In the genomic region with DNA sequence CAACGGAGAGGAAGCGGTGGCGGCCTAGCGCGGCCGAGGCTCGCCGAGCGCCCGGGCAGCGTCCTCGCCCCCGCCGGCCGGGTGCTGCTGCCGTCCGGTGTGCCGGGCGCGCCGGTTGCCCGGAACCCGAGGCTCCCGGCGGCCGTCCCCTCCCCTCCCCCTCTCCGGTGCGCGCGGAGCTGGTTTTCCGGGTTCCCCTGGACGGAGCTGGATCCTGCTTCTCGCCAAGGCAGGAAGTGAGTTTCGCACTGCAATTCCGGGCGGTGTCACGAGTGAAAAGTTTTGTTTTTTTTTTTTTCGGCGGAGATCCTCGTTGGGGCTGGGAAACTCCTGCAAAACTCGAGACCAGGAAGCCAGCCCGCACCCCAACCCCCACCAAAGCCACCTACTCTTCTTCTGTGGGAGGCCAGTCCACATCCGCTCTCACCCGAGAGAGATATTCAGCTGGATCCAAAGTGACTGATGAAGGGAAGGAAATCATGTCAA, we compare ENCODE assay signal across 1 cellular context.
TF ChIP-seq lines count a peak whose summit lies in the region.

A gene with protein sequence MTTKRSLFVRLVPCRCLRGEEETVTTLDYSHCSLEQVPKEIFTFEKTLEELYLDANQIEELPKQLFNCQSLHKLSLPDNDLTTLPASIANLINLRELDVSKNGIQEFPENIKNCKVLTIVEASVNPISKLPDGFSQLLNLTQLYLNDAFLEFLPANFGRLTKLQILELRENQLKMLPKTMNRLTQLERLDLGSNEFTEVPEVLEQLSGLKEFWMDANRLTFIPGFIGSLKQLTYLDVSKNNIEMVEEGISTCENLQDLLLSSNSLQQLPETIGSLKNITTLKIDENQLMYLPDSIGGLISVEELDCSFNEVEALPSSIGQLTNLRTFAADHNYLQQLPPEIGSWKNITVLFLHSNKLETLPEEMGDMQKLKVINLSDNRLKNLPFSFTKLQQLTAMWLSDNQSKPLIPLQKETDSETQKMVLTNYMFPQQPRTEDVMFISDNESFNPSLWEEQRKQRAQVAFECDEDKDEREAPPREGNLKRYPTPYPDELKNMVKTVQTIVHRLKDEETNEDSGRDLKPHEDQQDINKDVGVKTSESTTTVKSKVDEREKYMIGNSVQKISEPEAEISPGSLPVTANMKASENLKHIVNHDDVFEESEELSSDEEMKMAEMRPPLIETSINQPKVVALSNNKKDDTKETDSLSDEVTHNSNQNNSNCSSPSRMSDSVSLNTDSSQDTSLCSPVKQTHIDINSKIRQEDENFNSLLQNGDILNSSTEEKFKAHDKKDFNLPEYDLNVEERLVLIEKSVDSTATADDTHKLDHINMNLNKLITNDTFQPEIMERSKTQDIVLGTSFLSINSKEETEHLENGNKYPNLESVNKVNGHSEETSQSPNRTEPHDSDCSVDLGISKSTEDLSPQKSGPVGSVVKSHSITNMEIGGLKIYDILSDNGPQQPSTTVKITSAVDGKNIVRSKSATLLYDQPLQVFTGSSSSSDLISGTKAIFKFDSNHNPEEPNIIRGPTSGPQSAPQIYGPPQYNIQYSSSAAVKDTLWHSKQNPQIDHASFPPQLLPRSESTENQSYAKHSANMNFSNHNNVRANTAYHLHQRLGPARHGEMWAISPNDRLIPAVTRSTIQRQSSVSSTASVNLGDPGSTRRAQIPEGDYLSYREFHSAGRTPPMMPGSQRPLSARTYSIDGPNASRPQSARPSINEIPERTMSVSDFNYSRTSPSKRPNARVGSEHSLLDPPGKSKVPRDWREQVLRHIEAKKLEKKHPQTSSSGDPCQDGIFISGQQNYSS (N-terminal part only) (plus strand): TSS at position 300 of the 486 bp plus-strand sequence. CDS start 66,144 bp downstream, outside the sequence.

TF ChIP-seq in GM12878, 131 proteins besides CTCF, POLR2A, EP300 and RAD21 (continued from another document and continues in another):
- TF ChIP-seq TAF1 (IDR thresholded peaks at IDR 0.05; ENCODE audit: borderline replicate concordance, low read depth, low read length) (peak; percentile 63; the same call in 1 of the 2 replicates), PML (IDR thresholded peaks at IDR 0.05; ENCODE audit: low read length) (peak; percentile 12; the same call in 1 of the 2 replicates), SP1 (IDR thresholded peaks at IDR 0.05; ENCODE audit: low read depth, low read length) (peak; percentile 12), ZNF217 (IDR thresholded peaks at IDR 0.05) (peak; percentile 58; the same call in 1 of the 2 replicates), SREBF1 (IDR thresholded peaks at IDR 0.05; ENCODE audit: low read length) (no peak), POU2F2 (IDR thresholded peaks at IDR 0.05; ENCODE audit: borderline replicate concordance, low read depth, low read length) (no peak; the same call in 2 of the 3 replicates), SKIL (IDR thresholded peaks at IDR 0.05; ENCODE audit: low read depth, poor library complexity, severe bottlenecking) (no peak), USF1 (IDR thresholded peaks at IDR 0.05; ENCODE audit: borderline replicate concordance, extremely low read length, insufficient read depth, low read depth, low read length) (no peak), STAT3 (IDR thresholded peaks at IDR 0.05; ENCODE audit: low read depth, low read length) (no peak), NR2F1 (conservative IDR thresholded peaks at IDR 0.05) (no peak; the same call in 1 of the 2 replicates), SIN3A (IDR thresholded peaks at IDR 0.05; ENCODE audit: low read depth, low read length) (peak; percentile 63; the same call in 1 of the 2 replicates), E2F8 (IDR thresholded peaks at IDR 0.05; ENCODE audit: low read depth, partially characterized antibody) (peak; percentile 64), MLLT1 (IDR thresholded peaks at IDR 0.05) (no peak; the same call in 1 of the 2 replicates), POLR2AphosphoS5 (IDR thresholded peaks at IDR 0.05; ENCODE audit: low read length) (0 out of 2 replicates have a peak, but pooled peaks have one; percentile 63), CHD2 (IDR thresholded peaks at IDR 0.05; ENCODE audit: borderline replicate concordance, low read depth, low read length) (peak; percentile 80; the same call in 1 of the 2 replicates), ZNF384 (IDR thresholded peaks at IDR 0.05; ENCODE audit: borderline replicate concordance, low read depth, low read length) (peak; percentile 46; the same call in 1 of the 2 replicates), IKZF2 (IDR thresholded peaks at IDR 0.05) (peak; percentile 29 to 64), CUX1 (IDR thresholded peaks at IDR 0.05; ENCODE audit: insufficient replicate concordance, low read depth, low read length) (no peak), CHD1 (IDR thresholded peaks at IDR 0.05; ENCODE audit: low read depth, low read length) (0 out of 2 replicates have a peak, but pooled peaks have one; percentile 84), ZNF24 (IDR thresholded peaks at IDR 0.05) (peak; percentile 33; the same call in 1 of the 2 replicates), TCF12 (IDR thresholded peaks at IDR 0.05; ENCODE audit: low read depth, low read length) (peak; percentile 35; the same call in 1 of the 2 replicates), FOXM1 (IDR thresholded peaks at IDR 0.05; ENCODE audit: low read depth, low read length) (no peak), FOS (IDR thresholded peaks at IDR 0.05; ENCODE audit: borderline replicate concordance, extremely low read depth, insufficient read length) (no peak), BHLHE40 (IDR thresholded peaks at IDR 0.05; ENCODE audit: borderline replicate concordance in 1 of 2, low read depth in 2 of 2, low read length in 1 of 2) (0 out of 4 replicates have a peak, but pooled peaks have one; percentile 14 to 23)
- TF ChIP-seq, protein P1, sequence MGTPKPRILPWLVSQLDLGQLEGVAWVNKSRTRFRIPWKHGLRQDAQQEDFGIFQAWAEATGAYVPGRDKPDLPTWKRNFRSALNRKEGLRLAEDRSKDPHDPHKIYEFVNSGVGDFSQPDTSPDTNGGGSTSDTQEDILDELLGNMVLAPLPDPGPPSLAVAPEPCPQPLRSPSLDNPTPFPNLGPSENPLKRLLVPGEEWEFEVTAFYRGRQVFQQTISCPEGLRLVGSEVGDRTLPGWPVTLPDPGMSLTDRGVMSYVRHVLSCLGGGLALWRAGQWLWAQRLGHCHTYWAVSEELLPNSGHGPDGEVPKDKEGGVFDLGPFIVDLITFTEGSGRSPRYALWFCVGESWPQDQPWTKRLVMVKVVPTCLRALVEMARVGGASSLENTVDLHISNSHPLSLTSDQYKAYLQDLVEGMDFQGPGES (IDR thresholded peaks at IDR 0.05): no peak
- TF ChIP-seq, protein P2, sequence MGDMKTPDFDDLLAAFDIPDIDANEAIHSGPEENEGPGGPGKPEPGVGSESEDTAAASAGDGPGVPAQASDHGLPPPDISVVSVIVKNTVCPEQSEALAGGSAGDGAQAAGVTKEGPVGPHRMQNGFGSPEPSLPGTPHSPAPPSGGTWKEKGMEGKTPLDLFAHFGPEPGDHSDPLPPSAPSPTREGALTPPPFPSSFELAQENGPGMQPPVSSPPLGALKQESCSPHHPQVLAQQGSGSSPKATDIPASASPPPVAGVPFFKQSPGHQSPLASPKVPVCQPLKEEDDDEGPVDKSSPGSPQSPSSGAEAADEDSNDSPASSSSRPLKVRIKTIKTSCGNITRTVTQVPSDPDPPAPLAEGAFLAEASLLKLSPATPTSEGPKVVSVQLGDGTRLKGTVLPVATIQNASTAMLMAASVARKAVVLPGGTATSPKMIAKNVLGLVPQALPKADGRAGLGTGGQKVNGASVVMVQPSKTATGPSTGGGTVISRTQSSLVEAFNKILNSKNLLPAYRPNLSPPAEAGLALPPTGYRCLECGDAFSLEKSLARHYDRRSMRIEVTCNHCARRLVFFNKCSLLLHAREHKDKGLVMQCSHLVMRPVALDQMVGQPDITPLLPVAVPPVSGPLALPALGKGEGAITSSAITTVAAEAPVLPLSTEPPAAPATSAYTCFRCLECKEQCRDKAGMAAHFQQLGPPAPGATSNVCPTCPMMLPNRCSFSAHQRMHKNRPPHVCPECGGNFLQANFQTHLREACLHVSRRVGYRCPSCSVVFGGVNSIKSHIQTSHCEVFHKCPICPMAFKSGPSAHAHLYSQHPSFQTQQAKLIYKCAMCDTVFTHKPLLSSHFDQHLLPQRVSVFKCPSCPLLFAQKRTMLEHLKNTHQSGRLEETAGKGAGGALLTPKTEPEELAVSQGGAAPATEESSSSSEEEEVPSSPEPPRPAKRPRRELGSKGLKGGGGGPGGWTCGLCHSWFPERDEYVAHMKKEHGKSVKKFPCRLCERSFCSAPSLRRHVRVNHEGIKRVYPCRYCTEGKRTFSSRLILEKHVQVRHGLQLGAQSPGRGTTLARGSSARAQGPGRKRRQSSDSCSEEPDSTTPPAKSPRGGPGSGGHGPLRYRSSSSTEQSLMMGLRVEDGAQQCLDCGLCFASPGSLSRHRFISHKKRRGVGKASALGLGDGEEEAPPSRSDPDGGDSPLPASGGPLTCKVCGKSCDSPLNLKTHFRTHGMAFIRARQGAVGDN (IDR thresholded peaks at IDR 0.05): 0 out of 2 replicates have a peak, but pooled peaks have one; percentile 25
